Comparison of ENCODE assay signal across 19 cellular contexts in the genomic region with DNA sequence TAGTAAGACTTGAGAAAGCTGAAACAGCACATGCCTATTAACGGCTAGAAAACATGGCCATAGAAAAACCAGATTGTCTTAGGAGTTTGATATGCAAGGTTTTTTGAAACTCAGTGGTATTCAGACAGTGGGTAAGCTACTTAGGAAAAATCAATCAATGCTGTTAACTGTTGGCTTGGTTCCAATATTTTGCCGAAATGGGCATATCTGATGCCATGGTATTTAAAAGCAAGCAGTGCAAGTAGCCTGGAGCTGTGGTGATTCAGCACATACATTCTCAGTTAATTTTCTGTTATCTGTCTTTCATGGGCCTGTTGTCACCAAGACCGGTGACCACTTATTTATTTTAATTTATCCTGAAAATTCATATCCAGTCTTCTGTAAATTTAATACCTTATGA. TPM values are rescaled to one million over a fixed set of nuclear protein-coding genes. Genes with fewer than 3 reads are reported as not detected.
DNase-seq lines count a peak whose midpoint lies in the region; ATAC-seq, FAIRE-seq and TF ChIP-seq lines count a peak whose summit lies in the region.
"Had no signal": no experiment of that assay in that cellular context is flagged by ENCODE, and none has a peak within 500 bp of the region (broad histone marks: within the 10 kb centered on the region; RNA-seq: fewer than 3 reads in every experiment).

No MANE protein-coding gene starts in this region.

- H3K27ac ChIP-seq in neural progenitor cell, result no peak overlapping the region
- H3K27ac ChIP-seq: A549, C4-2B, PC-9, SJSA1 had no signal

- H3K36me3 ChIP-seq in neural progenitor cell (peaks cover 3% of the 10 kb centered on the region), H7 (replicated peaks; ENCODE audit: control insufficient read depth, insufficient read depth, low read length) (no peaks in the 10 kb centered on the region)
- H3K36me3 ChIP-seq: SJSA1 had no signal

- no peak overlapping the region for H3K4me3 ChIP-seq in neural progenitor cell
- H3K4me3 ChIP-seq in H7 (ENCODE audit: insufficient read depth, low read depth, low read length), result no peak overlapping the region
- H3K4me3 ChIP-seq: A549, PC-9, SJSA1 had no signal

- H3K27me3 ChIP-seq in neural progenitor cell (no peaks in the 10 kb centered on the region), H7 (ENCODE audit: control insufficient read depth, insufficient read depth, low read length) (no peaks in the 10 kb centered on the region)
- H3K27me3 ChIP-seq: SJSA1 had no signal

- H3K27me3 Mint-ChIP-seq in neural progenitor cell (ENCODE audit: insufficient read depth, low read depth), result no peaks in the 10 kb centered on the region

- H3K9me3 ChIP-seq in neural progenitor cell (ENCODE audit: low read depth), result no peaks in the 10 kb centered on the region
- H3K9me3 ChIP-seq: SJSA1 had no signal

- peak overlapping the region; percentile 43 for H2AFZ ChIP-seq in neural progenitor cell (replicated peaks)
- H2AFZ ChIP-seq: PC-9 had no signal

- no peak for ATAC-seq in HG02759 (IDR thresholded peaks at IDR 0.05; ENCODE audit: unreplicated experiment)
- ATAC-seq: A549 had no signal

- peak; percentile 44 for FAIRE-seq in HTR-8/SVneo (lab: Jason Lieb, UNC)
- FAIRE-seq: A549, G401.6 had no signal

- H3K4me1 Mint-ChIP-seq in neural progenitor cell, result no peaks in the 10 kb centered on the region

- no peaks in the 10 kb centered on the region for H3K9me3 Mint-ChIP-seq in neural progenitor cell
- H3K9me3 Mint-ChIP-seq: T-helper 2 cell treated with Interferon-gamma antibody and Interleukin-4, amounts not matched to agents 5 μg/mL and 100 μg/mL, for 36 hours had no signal

- H3K36me3 Mint-ChIP-seq in neural progenitor cell, result no peaks in the 10 kb centered on the region

- H3F3A ChIP-seq in neural progenitor cell (ENCODE audit: low read depth), result no peaks in the 10 kb centered on the region

- no peaks in the 10 kb centered on the region for H4K20me1 ChIP-seq in neural progenitor cell (ENCODE audit: low read depth)

- DNase-seq in NCI-H748 (lab: John Stamatoyannopoulos, UW; ENCODE audit: unreplicated experiment) (peak; percentile 21), NCI-H748 treated with DMSO at 0.1 percent for 48 hours (lab: John Stamatoyannopoulos, UW) (no peak), HTR-8/SVneo (ENCODE audit: insufficient read length, low spot score) (peak; percentile 23), NCI-H69 (lab: John Stamatoyannopoulos, UW) (peak; percentile 33), neural progenitor cell (ENCODE audit: low spot score) (no peak), H7 (no peak), amniotic stem cell (lab: John Stamatoyannopoulos, UW) (no peak)
- DNase-seq: DMS79, KG1, NCI-H1048, NCI-H187, NCI-H524 treated with DMSO at 0.1 percent for 48 hours had no signal

- no peak overlapping the region for H3K4me3 Mint-ChIP-seq in neural progenitor cell
- H3K4me3 Mint-ChIP-seq: T-helper 2 cell treated with Interferon-gamma antibody and Interleukin-4, amounts not matched to agents 5 μg/mL and 100 μg/mL, for 36 hours had no signal

- H3K9ac ChIP-seq in neural progenitor cell, result no peak overlapping the region

- no peaks in the 10 kb centered on the region for H3K4me1 ChIP-seq in neural progenitor cell
- H3K4me1 ChIP-seq: SJSA1 had no signal

- no peaks in the 10 kb centered on the region for H3K79me2 ChIP-seq in neural progenitor cell (ENCODE audit: low read depth)

- TF ChIP-seq CTCF in neural progenitor cell (IDR thresholded peaks at IDR 0.05), result no peak

- no peak overlapping the region for H3K4me2 ChIP-seq in neural progenitor cell
- H3K4me2 ChIP-seq: A549, PC-9 had no signal

- H3K27ac Mint-ChIP-seq in neural progenitor cell, result no peak overlapping the region
- H3K27ac Mint-ChIP-seq: T-helper 2 cell treated with Interferon-gamma antibody and Interleukin-4, amounts not matched to agents 5 μg/mL and 100 μg/mL, for 36 hours had no signal

RNA-seq across cellular contexts. Expression of gene SUCNR1, which starts 17.3 kb away (rescaled TPM):
- not detected in 2 replicates for total RNA-seq in neural progenitor cell (ENCODE audit: low replicate concordance)
- total RNA-seq in H7 (2014; rRNA removed; shearing (Covaris generic)), result not detected in 2 replicates
- total RNA-seq: PC-9 had no signal

RNA-seq across cellular contexts. Expression of gene AADAC, which starts 42.2 kb away (rescaled TPM):
- total RNA-seq in neural progenitor cell (ENCODE audit: low replicate concordance), result not detected in 2 replicates
- total RNA-seq in H7 (2014; rRNA removed; shearing (Covaris generic)), result not detected in 2 replicates

Comparison
In these comparisons a context has a peak if more than half of its experiments do, and no peak if none do; other contexts are left out.
1. DNase-seq: peak in NCI-H748 (single experiment), HTR-8/SVneo (single experiment) and NCI-H69 (single experiment); none in NCI-H748 treated with DMSO at 0.1 percent for 48 hours (single experiment), neural progenitor cell (single experiment), H7 (single experiment) and amniotic stem cell (single experiment).